ENCODE assay signal across 3 cellular contexts in genomic region chr10:125696884-125697283, GRCh38. TPM values are rescaled to one million over a fixed set of nuclear protein-coding genes. Genes with fewer than 3 reads are reported as not detected.
"Had no signal": no experiment of that assay in that cellular context is flagged by ENCODE, and none has a peak within 500 bp of the region (broad histone marks: within the 10 kb centered on the region; RNA-seq: fewer than 3 reads in every experiment).

No MANE protein-coding gene starts in this region.

RNA-seq across cellular contexts. Expression of gene TEX36, which starts 13.9 kb away (rescaled TPM):
- total RNA-seq: LHCN-M2, MCF 10A, NCI-H460 had no signal
